8 cellular contexts compared by ENCODE assay signal in the genomic region with DNA sequence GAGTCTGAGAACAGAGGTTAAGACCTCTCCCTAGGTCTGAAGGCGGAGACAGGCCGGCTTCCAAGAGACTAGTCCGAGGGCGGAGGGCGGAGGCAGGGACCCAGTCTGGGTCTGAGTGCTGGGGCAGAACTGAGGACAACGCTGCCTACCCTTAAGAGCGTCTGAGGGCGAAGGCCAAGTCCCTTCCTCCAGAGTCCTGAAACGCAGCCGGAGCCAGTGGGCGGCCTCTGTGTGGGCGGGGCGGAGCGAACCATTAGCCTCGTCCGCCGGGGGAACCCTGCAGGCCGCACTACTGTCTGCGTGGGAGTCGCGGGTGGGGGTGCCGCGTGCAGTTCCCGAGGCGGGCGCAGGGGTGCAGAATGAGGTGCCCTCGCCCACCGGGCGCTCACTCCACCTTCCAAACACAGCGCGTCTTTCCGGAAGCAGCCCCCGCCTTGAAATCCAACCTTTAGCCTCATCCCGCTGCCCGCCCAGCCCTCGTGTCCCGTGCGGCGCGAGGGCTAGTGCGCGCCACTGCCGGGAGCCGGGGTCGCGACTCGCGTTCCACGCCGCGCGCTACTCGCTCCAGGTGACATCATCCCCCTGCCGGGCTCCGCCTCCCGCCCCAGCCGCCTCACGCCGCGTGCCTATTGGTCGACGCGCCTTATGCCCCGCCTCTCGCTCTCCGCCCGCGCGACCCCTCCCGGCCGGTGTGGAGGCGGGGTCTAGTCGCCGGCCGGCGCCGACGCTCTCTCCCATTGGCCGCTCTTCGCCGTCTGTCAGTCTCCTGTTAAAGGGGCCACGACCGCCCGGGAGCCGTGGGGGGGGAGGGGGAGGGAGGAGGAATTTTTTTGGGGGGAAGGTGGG. TPM values are rescaled to one million over a fixed set of nuclear protein-coding genes. Genes with fewer than 3 reads are reported as not detected.
DNase-seq lines count a peak whose midpoint lies in the region; ATAC-seq, FAIRE-seq and TF ChIP-seq lines count a peak whose summit lies in the region.

A gene with protein sequence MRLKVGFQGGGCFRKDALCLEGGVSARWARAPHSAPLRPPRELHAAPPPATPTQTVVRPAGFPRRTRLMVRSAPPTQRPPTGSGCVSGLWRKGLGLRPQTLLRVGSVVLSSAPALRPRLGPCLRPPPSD (minus strand): TSS at position 579 of the 846 bp plus-strand sequence. CDS start 121 bp downstream, at position 458.

- H3K4me2 ChIP-seq in H1 (ENCODE audit: insufficient read depth in 1 of 2, low read depth in 2 of 2, low read length in 2 of 2), result peak within 1 kb of the TSS; percentile 86

- H4K91ac ChIP-seq in H1 (replicated peaks; ENCODE audit: insufficient read length, low read length), result peak within 1 kb of the TSS; percentile 81

- peak within 1 kb of the TSS in 3 of 4 experiments; percentile 36 to 74 (median 66); a peak in 6 of 7 replicates for H3K9ac ChIP-seq in H1 (replicated peaks in 1 of 4; ENCODE audit: extremely low read depth in 1 of 4, low read depth in 3 of 4, low read length in 3 of 4)

- no peaks in the 10 kb centered on the region for H3K36me3 Mint-ChIP-seq in activated CD8-positive, alpha-beta memory T cell treated with anti-CD3 and anti-CD28 coated beads, Interleukin-2, amount 10 ng/mL, durations not matched to agents 7 days and 5 days

- peak within 1 kb of the TSS; percentile 95 for H4K5ac ChIP-seq in H1 (ENCODE audit: insufficient read length, low read depth, low read length)

- H3K4me1 ChIP-seq in H1 (replicated peaks in 1 of 4; ENCODE audit: control insufficient read depth in 3 of 4, insufficient read depth in 4 of 4, low read length in 3 of 4) (peaks cover 0 to 5% (median 4%) of the 10 kb centered on the region in 4 experiments; a peak in 4 of 7 replicates), mesodermal cell (ENCODE audit: control insufficient read depth, insufficient read depth, low read length, poor library complexity, severe bottlenecking) (peaks cover 8% of the 10 kb centered on the region)

- peak within 1 kb of the TSS; percentile 81 for H3K27ac Mint-ChIP-seq in activated CD8-positive, alpha-beta memory T cell treated with anti-CD3 and anti-CD28 coated beads, Interleukin-2, amount 10 ng/mL, durations not matched to agents 7 days and 5 days

- peaks cover 2% of the 10 kb centered on the region; the same call in 1 of the 2 replicates for H3K79me1 ChIP-seq in H1 (ENCODE audit: low read depth, low read length)

- peaks cover 28% of the 10 kb centered on the region for H3K4me1 Mint-ChIP-seq in activated CD8-positive, alpha-beta memory T cell treated with anti-CD3 and anti-CD28 coated beads, Interleukin-2, amount 10 ng/mL, durations not matched to agents 7 days and 5 days

- peak within 1 kb of the TSS; percentile 73 for H3K4me3 Mint-ChIP-seq in activated CD8-positive, alpha-beta memory T cell treated with anti-CD3 and anti-CD28 coated beads, Interleukin-2, amount 10 ng/mL, durations not matched to agents 7 days and 5 days

- CTCF ChIA-PET in activated CD8-positive, alpha-beta memory T cell treated with anti-CD3 and anti-CD28 coated beads, Interleukin-2, amount 10 ng/mL, durations not matched to agents 7 days and 5 days (lab: Charles Lee), result interaction anchor here (0.7 to 6.9 kb wide), 5 partner anchors 10 to 80 kb away, joined by 3 to 63 read pairs (median 5); no protein-coding TSS in a partner anchor
- CTCF ChIA-PET in H1 (lab: Charles Lee; ENCODE audit: partially characterized antibody), result interaction anchor here (0.6 to 3.0 kb wide), 5 partner anchors 21 to 107 kb away, joined by 3 to 11 read pairs (median 4); no protein-coding TSS in a partner anchor

- peak within 1 kb of the TSS; percentile 94 for H4K8ac ChIP-seq in H1 (ENCODE audit: extremely low read depth, insufficient read depth, low read length)

- H3K27ac ChIP-seq in H1 (ENCODE audit: low read depth, low read length) (peak within 1 kb of the TSS; percentile 57; the same call in 1 of the 2 replicates), mesodermal cell (ENCODE audit: low read depth, low read length, severe bottlenecking) (peak within 1 kb of the TSS; percentile 96)

- H3K27me3 Mint-ChIP-seq in activated CD8-positive, alpha-beta memory T cell treated with anti-CD3 and anti-CD28 coated beads, Interleukin-2, amount 10 ng/mL, durations not matched to agents 7 days and 5 days, result peaks cover 22% of the 10 kb centered on the region

- H3K4ac ChIP-seq in H1 (replicated peaks; ENCODE audit: insufficient read length, low read depth, low read length), result peak within 1 kb of the TSS; percentile 85

- in situ Hi-C loops in Caki2 (cut with HindIII; ENCODE audit: low pct_unique_long_range_greater_than_20kb, low sequenced_read_pairs), result no loop called here

- H3K23ac ChIP-seq in H1 (ENCODE audit: insufficient read length), result no peak within 1 kb of the TSS

- H2AK5ac ChIP-seq in H1 (ENCODE audit: low read depth, low read length), result peak within 1 kb of the TSS; percentile 75; the same call in 1 of the 2 replicates

- FAIRE-seq in H1 (lab: Jason Lieb, UNC), result no peak

- H3K36me3 ChIP-seq in H1 (ENCODE audit: control insufficient read depth in 2 of 4, insufficient read depth in 4 of 4, low read length in 3 of 4) (no peaks in the 10 kb centered on the region), mesodermal cell (ENCODE audit: control insufficient read depth, insufficient read depth, low read length) (peaks cover 3% of the 10 kb centered on the region)

- H3K9me3 ChIP-seq in H1 (ENCODE audit: insufficient read depth in 2 of 2, low read depth in 1 of 2, low read length in 1 of 2) (no peaks in the 10 kb centered on the region), mesodermal cell (ENCODE audit: control insufficient read depth, low read length) (no peaks in the 10 kb centered on the region)

- peak; percentile 94 for DNase-seq in Caki2 (ENCODE audit: low read depth)
- peak; percentile 91 for DNase-seq in HT1080 (ENCODE audit: low read depth)
- DNase-seq in NOMO-1 treated with DMSO at 0.1 percent for 48 hours (lab: John Stamatoyannopoulos, UW; ENCODE audit: unreplicated experiment), result peak; percentile 93
- peak; percentile 95 for DNase-seq in activated CD8-positive, alpha-beta memory T cell treated with anti-CD3 and anti-CD28 coated beads, Interleukin-2, amount 10 ng/mL, durations not matched to agents 7 days and 5 days
- DNase-seq in H1 (ENCODE audit: low read depth in 1 of 2, low spot score in 2 of 2), result peak in 1 of 2 experiments; percentile 94
- DNase-seq in stimulated activated CD8-positive, alpha-beta memory T cell treated with anti-CD3 and anti-CD28 coated beads, Interleukin-15, amount 100 ng/mL, for 24 hours (ENCODE audit: low read depth), result peak; percentile 84

- H3K4me3 ChIP-seq in H1 (ENCODE audit: extremely low read depth in 1 of 4, insufficient read depth in 2 of 4, low read depth in 3 of 4, low read length in 4 of 4), result peak within 1 kb of the TSS; percentile 64 to 86 (median 78)
- H3K4me3 ChIP-seq in mesodermal cell (ENCODE audit: extremely low read depth, insufficient read depth, low read length, poor library complexity, severe bottlenecking), result peak within 1 kb of the TSS; percentile 59

- no peak within 1 kb of the TSS for H2AFZ ChIP-seq in H1 (ENCODE audit: low read length)

- peak in 1 of 3 experiments; percentile 5; a peak in 1 of 4 replicates for TF ChIP-seq CTCF in H1 (IDR thresholded peaks at IDR 0.05; ENCODE audit: control extremely low read depth in 1 of 3, insufficient read depth in 1 of 3, low read depth in 1 of 3, low read length in 3 of 3)

- peak in 1 of 2 experiments; percentile 76; a peak in 1 of 3 replicates for TF ChIP-seq EP300 in H1 (IDR thresholded peaks at IDR 0.05; ENCODE audit: borderline replicate concordance in 1 of 2, low read depth in 2 of 2, low read length in 2 of 2)

- 3% methylated on average over 49 of the region's 85 CpGs; no CpG with 5 or more reads in 1 of the 2 experiments for WGBS in H1 (ENCODE audit: extremely low coverage in 1 of 2, insufficient coverage in 1 of 2, insufficient read length in 1 of 2, insufficient replicate concordance in 2 of 2, low coverage in 1 of 2, low lambda C conversion rate in 2 of 2, missing lambda C conversion rate in 1 of 2), 2 experiments
- WGBS in mesodermal cell (ENCODE audit: insufficient coverage in 2 of 2), 2 experiments, result 1 to 2% methylated on average over 57 to 64 of the region's 85 CpGs

- POLR2A ChIA-PET in H1 (lab: Charles Lee; ENCODE audit: partially characterized antibody), result interaction anchor here (1.0 to 2.1 kb wide), 7 partner anchors 9 to 32 kb away, joined by 3 to 9 read pairs (median 5); no protein-coding TSS in a partner anchor

- peak within 1 kb of the TSS; percentile 77 for H3K56ac ChIP-seq in H1 (replicated peaks; ENCODE audit: insufficient read length, low read depth, low read length)

- peak; percentile 63 for ATAC-seq in GM21367 (IDR thresholded peaks at IDR 0.05; ENCODE audit: unreplicated experiment)
- ATAC-seq in activated CD8-positive, alpha-beta memory T cell treated with anti-CD3 and anti-CD28 coated beads, Interleukin-2, amount 10 ng/mL, durations not matched to agents 7 days and 5 days, result peak; percentile 82

- peaks cover 20% of the 10 kb centered on the region for H3K23me2 ChIP-seq in H1 (ENCODE audit: low read depth, low read length)

- TF ChIP-seq POLR2A in H1 (IDR thresholded peaks at IDR 0.05; ENCODE audit: control extremely low read depth in 1 of 2, low read depth in 2 of 2, low read length in 2 of 2), result peak in 1 of 2 experiments; percentile 24; a peak in 1 of 3 replicates

- H4K20me1 ChIP-seq in H1 (replicated peaks in 1 of 2; ENCODE audit: control insufficient read depth in 1 of 2, insufficient read depth in 2 of 2, low read length in 2 of 2), result peaks cover 0 to 9% of the 10 kb centered on the region in 2 experiments

- peak within 1 kb of the TSS; percentile 78; the same call in 1 of the 2 replicates for H2BK5ac ChIP-seq in H1 (ENCODE audit: low read depth, low read length)

- TF ChIP-seq RAD21 in H1 (IDR thresholded peaks at IDR 0.05 in 1 of 2, conservative IDR thresholded peaks at IDR 0.05 in 1 of 2; ENCODE audit: low read depth in 2 of 2, low read length in 2 of 2), result no peak; a peak in 1 of 4 replicates

- H3K9me3 Mint-ChIP-seq in activated CD8-positive, alpha-beta memory T cell treated with anti-CD3 and anti-CD28 coated beads, Interleukin-2, amount 10 ng/mL, durations not matched to agents 7 days and 5 days (ENCODE audit: low read depth), result no peaks in the 10 kb centered on the region

- H3K14ac ChIP-seq in H1 (ENCODE audit: insufficient read length), result no peak within 1 kb of the TSS

- H2BK120ac ChIP-seq in H1 (replicated peaks; ENCODE audit: low read depth, low read length), result peak within 1 kb of the TSS; percentile 54

- no peak within 1 kb of the TSS for H2BK20ac ChIP-seq in H1 (ENCODE audit: low read length)

- H3K27me3 ChIP-seq in H1 (replicated peaks in 1 of 4; ENCODE audit: control insufficient read depth in 3 of 4, extremely low read depth in 1 of 4, insufficient read depth in 3 of 4, low read length in 3 of 4), result peaks cover 8 to 19% (median 17%) of the 10 kb centered on the region in 4 experiments

- H3K18ac ChIP-seq in H1 (ENCODE audit: extremely low read depth, low read length), result peak within 1 kb of the TSS; percentile 96

- peak within 1 kb of the TSS; percentile 88; the same call in 1 of the 2 replicates for H2BK15ac ChIP-seq in H1 (ENCODE audit: low read length)

- no peaks in the 10 kb centered on the region for H3K79me2 ChIP-seq in H1 (ENCODE audit: control insufficient read depth in 1 of 2, insufficient read depth in 2 of 2, low read length in 2 of 2)

- no peak within 1 kb of the TSS for H2BK12ac ChIP-seq in H1 (ENCODE audit: low read depth, low read length)

RNA-seq across cellular contexts. Expression of the gene that starts here (rescaled TPM):
- 0.71 TPM in 1 of 2 replicates, not detected in the other for total RNA-seq in Caki2 (2014; rRNA removed; shearing (Covaris generic); ENCODE audit: low replicate concordance)
- 1.6 and 2.1 TPM in 2 replicates for total RNA-seq in HT1080 (2014; rRNA removed; shearing (Covaris generic))
- 2.4 and 3.2 TPM in 2 replicates for polyA plus RNA-seq in HT1080 (2015; cell fraction: cytosol; rRNA removed)
- 2.0 and 5.0 TPM in 2 replicates for polyA plus RNA-seq in HT1080 (2015; cell fraction: nucleus; rRNA removed)
- 1 to 10 TPM; 1.6 to 1.8 TPM for total RNA-seq in activated CD8-positive, alpha-beta memory T cell treated with anti-CD3 and anti-CD28 coated beads, Interleukin-2, amount 10 ng/mL, durations not matched to agents 7 days and 5 days
- 1.2 and 2.5 TPM in 2 replicates for total RNA-seq in H1 (2021; fragmentation: NEBNext Ultra II Directional; extraction: Animal tissue kit (Norgen Biotek cat#: 25700))
- polyA plus RNA-seq in H1 (2011; rRNA removed), result 4.6 and 10.0 TPM in 2 replicates
- polyA plus RNA-seq in H1 (2011; cell fraction: cytosol; rRNA removed), result 6.5 TPM
- polyA plus RNA-seq in H1 (2011; cell fraction: nucleus; rRNA removed), result 10.6 TPM
- 1.4 to 3.3 TPM (median 2.6 TPM) in 4 replicates for polyA plus RNA-seq in H1 (2012, experiment 1 of 2)
- polyA plus RNA-seq in H1 (2012, experiment 2 of 2), result 1.8 TPM
- polyA plus RNA-seq in H1 (2013, experiment 1 of 2), result 3.3 TPM
- polyA plus RNA-seq in H1 (2013, experiment 2 of 2), result 2.7 TPM
- 0.63 and 1.6 TPM in 2 replicates for polyA minus RNA-seq in H1 (2011; rRNA and poly(A)+ RNA removed)
- polyA minus RNA-seq in H1 (2011; cell fraction: cytosol; rRNA and poly(A)+ RNA removed), result 1.7 TPM
- polyA minus RNA-seq in H1 (2011; cell fraction: nucleus; rRNA and poly(A)+ RNA removed), result 7.8 TPM
- polyA plus RNA-seq in mesodermal cell (2013, experiment 1 of 2), result 2.5 TPM
- 2.5 TPM for polyA plus RNA-seq in mesodermal cell (2013, experiment 2 of 2)

Comparison
In these comparisons a context has a peak if more than half of its experiments do, and no peak if none do; other contexts are left out.
1. Peak in DNase-seq in Caki2; RNA of the gene not detected or under 1 TPM.